ENCODE assay signal across 18 cellular contexts in the genomic region with DNA sequence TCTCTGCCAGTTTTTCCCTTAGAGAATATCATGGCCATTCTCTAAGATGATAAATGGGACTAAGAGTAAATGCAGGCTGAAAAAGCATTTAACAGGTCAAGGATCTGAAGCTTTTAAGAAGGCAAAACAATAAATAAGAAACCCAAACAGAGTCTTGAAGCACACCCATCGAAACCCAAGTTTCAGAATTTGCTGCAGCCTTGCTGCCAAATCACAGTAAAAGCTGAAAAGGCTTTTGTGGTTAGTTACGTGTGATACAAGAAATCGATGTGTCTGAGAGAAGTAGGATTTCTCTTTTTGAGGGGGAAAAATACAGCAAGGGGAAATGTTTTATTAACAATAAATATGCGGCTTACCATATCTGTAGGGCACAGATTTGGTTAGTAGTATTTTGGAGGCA.
DNase-seq lines count a peak whose midpoint lies in the region; ATAC-seq and TF ChIP-seq lines count a peak whose summit lies in the region.
"Had no signal": no experiment of that assay in that cellular context is flagged by ENCODE, and none has a peak within 500 bp of the region (broad histone marks: within the 10 kb centered on the region; RNA-seq: fewer than 3 reads in every experiment).

No MANE protein-coding gene starts in this region.

- TF ChIP-seq CTCF in GM23338 (conservative IDR thresholded peaks at IDR 0.05; ENCODE audit: low read depth in 2 of 2) = no peak
- TF ChIP-seq CTCF in WTC11 (IDR thresholded peaks at IDR 0.05) = no peak
- no peak for TF ChIP-seq CTCF in progenitor cell of endocrine pancreas (IDR thresholded peaks at IDR 0.05; ENCODE audit: unreplicated experiment)
- no peak for TF ChIP-seq CTCF in osteoblast (IDR thresholded peaks at IDR 0.05; ENCODE audit: extremely low read depth, low read depth, low read length)

- CTCF ChIA-PET in WTC11 (lab: Charles Lee) = no interaction called here

- no peaks in the 10 kb centered on the region for H3K36me3 ChIP-seq in GM23338 (ENCODE audit: insufficient read depth)
- no peaks in the 10 kb centered on the region for H3K36me3 ChIP-seq in osteoblast (ENCODE audit: insufficient read depth, low read length)

- no peaks in the 10 kb centered on the region for H3F3A ChIP-seq in GM23338 (replicated peaks; ENCODE audit: low read depth)

- H3K9me2 ChIP-seq in GM23338 (ENCODE audit: insufficient read depth) = no peaks in the 10 kb centered on the region

- no peak overlapping the region for H3K4me3 Mint-ChIP-seq in GM23338
- H3K4me3 Mint-ChIP-seq in WTC11 = no peak overlapping the region
- no peak overlapping the region for H3K4me3 Mint-ChIP-seq in progenitor cell of endocrine pancreas (ENCODE audit: low read depth)
- H3K4me3 Mint-ChIP-seq: CD8-positive, alpha-beta memory T cell had no signal

- H3K27me3 Mint-ChIP-seq in GM23338 (ENCODE audit: insufficient read depth, low read depth, poor library complexity) (peaks cover 10% of the 10 kb centered on the region), WTC11 (ENCODE audit: low read depth) (no peaks in the 10 kb centered on the region), progenitor cell of endocrine pancreas (no peaks in the 10 kb centered on the region)

- H3K27ac Mint-ChIP-seq in GM23338 = no peak overlapping the region
- H3K27ac Mint-ChIP-seq in WTC11 = 0 out of 2 replicates have a peak overlapping the region, but pooled peaks have one; percentile 35
- H3K27ac Mint-ChIP-seq in progenitor cell of endocrine pancreas = peak overlapping the region; percentile 37
- H3K27ac Mint-ChIP-seq: CD8-positive, alpha-beta memory T cell had no signal

- 0 out of 2 replicates have a peak overlapping the region, but pooled peaks have one; percentile 44 for H3K4me2 ChIP-seq in GM23338
- H3K4me2 ChIP-seq in osteoblast (ENCODE audit: insufficient read depth, low read length) = no peak overlapping the region
- H3K4me2 ChIP-seq: BLaER1 had no signal

- H3K4me1 Mint-ChIP-seq in GM23338 = peaks cover 85% of the 10 kb centered on the region
- H3K4me1 Mint-ChIP-seq in WTC11 = peaks cover 93% of the 10 kb centered on the region
- peaks cover 59% of the 10 kb centered on the region for H3K4me1 Mint-ChIP-seq in progenitor cell of endocrine pancreas (ENCODE audit: low read depth)

- H4K20me1 ChIP-seq in GM23338 (replicated peaks; ENCODE audit: insufficient read depth) = peaks cover 68% of the 10 kb centered on the region; the same call in 1 of the 2 replicates
- peaks cover 21% of the 10 kb centered on the region for H4K20me1 ChIP-seq in osteoblast (ENCODE audit: insufficient read depth, low read length)

- peaks cover 100% of the 10 kb centered on the region for H3K79me2 ChIP-seq in GM23338 (replicated peaks; ENCODE audit: insufficient read depth)
- H3K79me2 ChIP-seq in osteoblast (ENCODE audit: insufficient read depth, low read length) = peaks cover 94% of the 10 kb centered on the region

- H3K9me3 ChIP-seq in osteoblast (ENCODE audit: low read depth, low read length) = no peaks in the 10 kb centered on the region
- H3K9me3 ChIP-seq: BLaER1 had no signal

- POLR2A ChIA-PET in WTC11 (lab: Charles Lee) = no interaction called here

- ATAC-seq in GM23338 (no peak), WTC11 (no peak), HG03045 (IDR thresholded peaks at IDR 0.05; ENCODE audit: unreplicated experiment) (no peak), HG03280 (IDR thresholded peaks at IDR 0.05; ENCODE audit: unreplicated experiment) (no peak)

- H3K4me3 ChIP-seq in GM23338 (no peak overlapping the region), osteoblast (ENCODE audit: insufficient read depth, low read length) (no peak overlapping the region)
- H3K4me3 ChIP-seq: BLaER1, GM23248 had no signal

- no peaks in the 10 kb centered on the region for H3K27me3 ChIP-seq in GM23338 (ENCODE audit: insufficient read depth)
- H3K27me3 ChIP-seq in osteoblast (ENCODE audit: insufficient read depth, low read length) = no peaks in the 10 kb centered on the region
- H3K27me3 ChIP-seq: BLaER1 had no signal

- no peaks in the 10 kb centered on the region for H3K9me3 Mint-ChIP-seq in GM23338
- H3K9me3 Mint-ChIP-seq in WTC11 = no peaks in the 10 kb centered on the region
- no peaks in the 10 kb centered on the region for H3K9me3 Mint-ChIP-seq in progenitor cell of endocrine pancreas (ENCODE audit: low read depth)

- H2AFZ ChIP-seq in GM23338 (no peak overlapping the region), osteoblast (ENCODE audit: low read length) (no peak overlapping the region)
- H2AFZ ChIP-seq: GM23248 had no signal

- DNase-seq in GM23338 (ENCODE audit: low spot score) (no peak), WTC11 (ENCODE audit: low spot score) (no peak), islet precursor cell (peak; percentile 3), progenitor cell of endocrine pancreas (ENCODE audit: low spot score, unreplicated experiment) (no peak), NOMO-1 (lab: John Stamatoyannopoulos, UW; ENCODE audit: unreplicated experiment in 2 of 2) (no peak), osteoblast (ENCODE audit: insufficient read length, low spot score, missing footprints) (no peak)
- DNase-seq: AML-193; Caco-2; CD8-positive, alpha-beta memory T cell; DMS53; GF-D8; GM23248; H7; IMR-90; KBM-7 had no signal

- H3K4me1 ChIP-seq in GM23338 (ENCODE audit: insufficient read depth) (peaks cover 65% of the 10 kb centered on the region), osteoblast (ENCODE audit: insufficient read depth, low read length) (peaks cover 3% of the 10 kb centered on the region)

- H3K36me3 Mint-ChIP-seq in GM23338 (ENCODE audit: low read depth) (no peaks in the 10 kb centered on the region), WTC11 (no peaks in the 10 kb centered on the region), progenitor cell of endocrine pancreas (ENCODE audit: insufficient read depth) (no peaks in the 10 kb centered on the region)

- H3K27ac ChIP-seq in GM23338 (ENCODE audit: low read depth) (0 out of 2 replicates have a peak overlapping the region, but pooled peaks have one; percentile 14), osteoblast (ENCODE audit: low read depth, low read length) (no peak overlapping the region)
- H3K27ac ChIP-seq: BLaER1, GM23248 had no signal

TF ChIP-seq in GM23338, 12 proteins besides CTCF, POLR2A, EP300 and RAD21 (continues in another document):
- TF ChIP-seq, protein P1, sequence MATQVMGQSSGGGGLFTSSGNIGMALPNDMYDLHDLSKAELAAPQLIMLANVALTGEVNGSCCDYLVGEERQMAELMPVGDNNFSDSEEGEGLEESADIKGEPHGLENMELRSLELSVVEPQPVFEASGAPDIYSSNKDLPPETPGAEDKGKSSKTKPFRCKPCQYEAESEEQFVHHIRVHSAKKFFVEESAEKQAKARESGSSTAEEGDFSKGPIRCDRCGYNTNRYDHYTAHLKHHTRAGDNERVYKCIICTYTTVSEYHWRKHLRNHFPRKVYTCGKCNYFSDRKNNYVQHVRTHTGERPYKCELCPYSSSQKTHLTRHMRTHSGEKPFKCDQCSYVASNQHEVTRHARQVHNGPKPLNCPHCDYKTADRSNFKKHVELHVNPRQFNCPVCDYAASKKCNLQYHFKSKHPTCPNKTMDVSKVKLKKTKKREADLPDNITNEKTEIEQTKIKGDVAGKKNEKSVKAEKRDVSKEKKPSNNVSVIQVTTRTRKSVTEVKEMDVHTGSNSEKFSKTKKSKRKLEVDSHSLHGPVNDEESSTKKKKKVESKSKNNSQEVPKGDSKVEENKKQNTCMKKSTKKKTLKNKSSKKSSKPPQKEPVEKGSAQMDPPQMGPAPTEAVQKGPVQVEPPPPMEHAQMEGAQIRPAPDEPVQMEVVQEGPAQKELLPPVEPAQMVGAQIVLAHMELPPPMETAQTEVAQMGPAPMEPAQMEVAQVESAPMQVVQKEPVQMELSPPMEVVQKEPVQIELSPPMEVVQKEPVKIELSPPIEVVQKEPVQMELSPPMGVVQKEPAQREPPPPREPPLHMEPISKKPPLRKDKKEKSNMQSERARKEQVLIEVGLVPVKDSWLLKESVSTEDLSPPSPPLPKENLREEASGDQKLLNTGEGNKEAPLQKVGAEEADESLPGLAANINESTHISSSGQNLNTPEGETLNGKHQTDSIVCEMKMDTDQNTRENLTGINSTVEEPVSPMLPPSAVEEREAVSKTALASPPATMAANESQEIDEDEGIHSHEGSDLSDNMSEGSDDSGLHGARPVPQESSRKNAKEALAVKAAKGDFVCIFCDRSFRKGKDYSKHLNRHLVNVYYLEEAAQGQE (IDR thresholded peaks at IDR 0.05; ENCODE audit: unreplicated experiment) = no peak
- TF ChIP-seq CREB1 (CRISPR knock-in tag; IDR thresholded peaks at IDR 0.05; ENCODE audit: low read depth) = no peak
- no peak for TF ChIP-seq ZNF114 (CRISPR knock-in tag; IDR thresholded peaks at IDR 0.05)
- TF ChIP-seq EZH2 (IDR thresholded peaks at IDR 0.05; ENCODE audit: low read depth, unreplicated experiment) = no peak
- no peak for TF ChIP-seq STAT1 (IDR thresholded peaks at IDR 0.05; ENCODE audit: unreplicated experiment)

TF ChIP-seq in WTC11, 78 proteins besides CTCF, POLR2A, EP300 and RAD21:
- no peak for TF ChIP-seq SMAD4 (CRISPR knock-in tag; IDR thresholded peaks at IDR 0.05)
- TF ChIP-seq, protein P2, sequence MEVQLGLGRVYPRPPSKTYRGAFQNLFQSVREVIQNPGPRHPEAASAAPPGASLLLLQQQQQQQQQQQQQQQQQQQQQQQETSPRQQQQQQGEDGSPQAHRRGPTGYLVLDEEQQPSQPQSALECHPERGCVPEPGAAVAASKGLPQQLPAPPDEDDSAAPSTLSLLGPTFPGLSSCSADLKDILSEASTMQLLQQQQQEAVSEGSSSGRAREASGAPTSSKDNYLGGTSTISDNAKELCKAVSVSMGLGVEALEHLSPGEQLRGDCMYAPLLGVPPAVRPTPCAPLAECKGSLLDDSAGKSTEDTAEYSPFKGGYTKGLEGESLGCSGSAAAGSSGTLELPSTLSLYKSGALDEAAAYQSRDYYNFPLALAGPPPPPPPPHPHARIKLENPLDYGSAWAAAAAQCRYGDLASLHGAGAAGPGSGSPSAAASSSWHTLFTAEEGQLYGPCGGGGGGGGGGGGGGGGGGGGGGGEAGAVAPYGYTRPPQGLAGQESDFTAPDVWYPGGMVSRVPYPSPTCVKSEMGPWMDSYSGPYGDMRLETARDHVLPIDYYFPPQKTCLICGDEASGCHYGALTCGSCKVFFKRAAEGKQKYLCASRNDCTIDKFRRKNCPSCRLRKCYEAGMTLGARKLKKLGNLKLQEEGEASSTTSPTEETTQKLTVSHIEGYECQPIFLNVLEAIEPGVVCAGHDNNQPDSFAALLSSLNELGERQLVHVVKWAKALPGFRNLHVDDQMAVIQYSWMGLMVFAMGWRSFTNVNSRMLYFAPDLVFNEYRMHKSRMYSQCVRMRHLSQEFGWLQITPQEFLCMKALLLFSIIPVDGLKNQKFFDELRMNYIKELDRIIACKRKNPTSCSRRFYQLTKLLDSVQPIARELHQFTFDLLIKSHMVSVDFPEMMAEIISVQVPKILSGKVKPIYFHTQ (CRISPR knock-in tag; IDR thresholded peaks at IDR 0.05) = no peak
- no peak for TF ChIP-seq ETV6 (CRISPR knock-in tag; IDR thresholded peaks at IDR 0.05)
- TF ChIP-seq, protein P3, sequence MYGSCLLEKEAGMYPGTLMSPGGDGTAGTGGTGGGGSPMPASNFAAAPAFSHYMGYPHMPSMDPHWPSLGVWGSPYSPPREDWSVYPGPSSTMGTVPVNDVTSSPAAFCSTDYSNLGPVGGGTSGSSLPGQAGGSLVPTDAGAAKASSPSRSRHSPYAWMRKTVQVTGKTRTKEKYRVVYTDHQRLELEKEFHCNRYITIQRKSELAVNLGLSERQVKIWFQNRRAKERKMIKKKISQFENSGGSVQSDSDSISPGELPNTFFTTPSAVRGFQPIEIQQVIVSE (CRISPR knock-in tag; IDR thresholded peaks at IDR 0.05; ENCODE audit: borderline replicate concordance) = no peak
